ENCODE assay signal across 21 cellular contexts in genomic region chr5:157492886-157493285, GRCh38. TPM values are rescaled to one million over a fixed set of nuclear protein-coding genes. Genes with fewer than 3 reads are reported as not detected.
"Had no signal": no experiment of that assay in that cellular context is flagged by ENCODE, and none has a peak within 500 bp of the region (broad histone marks: within the 10 kb centered on the region; RNA-seq: fewer than 3 reads in every experiment).

No MANE protein-coding gene starts in this region.

- H3K27me3 Mint-ChIP-seq: central memory CD8-positive, alpha-beta T cell; stimulated activated naive CD8-positive, alpha-beta T cell treated with anti-CD3 and anti-CD28 coated beads, Interleukin-15, amount 100 ng/mL, for 72 hours had no signal

- ATAC-seq: activated naive CD4-positive, alpha-beta T cell treated with anti-CD3 and anti-CD28 coated beads, Interleukin-2, amount 50 U/mL, for 72 hours; activated T-cell treated with anti-CD3 and anti-CD28 coated beads, Interleukin-2, amount 50 U/mL, for 72 hours; gastrocnemius medialis; stimulated activated naive CD8-positive, alpha-beta T cell treated with anti-CD3 and anti-CD28 coated beads, Interleukin-15, amount 100 ng/mL, for 72 hours; WTC11 had no signal

- H3K4me1 Mint-ChIP-seq: endodermal cell; stimulated activated naive CD8-positive, alpha-beta T cell treated with anti-CD3 and anti-CD28 coated beads, Interleukin-15, amount 100 ng/mL, for 72 hours; WTC11 had no signal

- H3K9me3 Mint-ChIP-seq: central memory CD8-positive, alpha-beta T cell; endodermal cell; nephron; stimulated activated naive CD8-positive, alpha-beta T cell treated with anti-CD3 and anti-CD28 coated beads, Interleukin-15, amount 100 ng/mL, for 72 hours; WTC11 had no signal

- H3K9me3 ChIP-seq: ascending aorta, esophagus squamous epithelium, gastrocnemius medialis, neutrophil, ovary, prostate gland, tibial artery had no signal

- H3K4me1 ChIP-seq: ascending aorta, esophagus squamous epithelium, gastrocnemius medialis, prostate gland had no signal

- DNase-seq: activated CD4-positive, alpha-beta T cell treated with anti-CD3 and anti-CD28 coated beads for 4 hours; activated T-cell treated with anti-CD3 and anti-CD28 coated beads, Interleukin-2, amount 50 U/mL, for 72 hours; endodermal cell; esophagus squamous epithelium; gastrocnemius medialis; hypothalamus; ovary; stimulated activated CD4-positive, alpha-beta T cell treated with anti-CD3 and anti-CD28 coated beads, Interleukin-4, amount 100 ng/mL, for 24 hours; stimulated activated naive CD8-positive, alpha-beta T cell treated with anti-CD3 and anti-CD28 coated beads, Interleukin-15, amount 100 ng/mL, for 72 hours; T1000; tibial artery had no signal

- H3K27me3 ChIP-seq: ascending aorta, esophagus squamous epithelium, gastrocnemius medialis, neutrophil, ovary, tibial artery had no signal

- H3K27ac Mint-ChIP-seq: endodermal cell, nephron, WTC11 had no signal

- H3K27ac ChIP-seq: ascending aorta, coronary artery, esophagus squamous epithelium, gastrocnemius medialis, ovary, prostate gland, SK-N-MC, tibial artery had no signal

- H3K36me3 ChIP-seq: ovary, prostate gland had no signal

- H3K4me3 Mint-ChIP-seq: activated T-cell treated with anti-CD3 and anti-CD28 coated beads, Interleukin-2, amount 50 U/mL, for 72 hours; central memory CD8-positive, alpha-beta T cell; endodermal cell; nephron; stimulated activated naive CD8-positive, alpha-beta T cell treated with anti-CD3 and anti-CD28 coated beads, Interleukin-15, amount 100 ng/mL, for 72 hours; WTC11 had no signal

- H3K4me3 ChIP-seq: ascending aorta, coronary artery, esophagus squamous epithelium, gastrocnemius medialis, ovary, prostate gland, SK-N-MC, tibial artery had no signal

RNA-seq across cellular contexts. Expression of gene NIPAL4, which starts 32.9 kb away (rescaled TPM):
- total RNA-seq: ascending aorta, endodermal cell, liver, WTC11 had no signal
